Comparison of ENCODE assay signal across 1 cellular context in the genomic region with DNA sequence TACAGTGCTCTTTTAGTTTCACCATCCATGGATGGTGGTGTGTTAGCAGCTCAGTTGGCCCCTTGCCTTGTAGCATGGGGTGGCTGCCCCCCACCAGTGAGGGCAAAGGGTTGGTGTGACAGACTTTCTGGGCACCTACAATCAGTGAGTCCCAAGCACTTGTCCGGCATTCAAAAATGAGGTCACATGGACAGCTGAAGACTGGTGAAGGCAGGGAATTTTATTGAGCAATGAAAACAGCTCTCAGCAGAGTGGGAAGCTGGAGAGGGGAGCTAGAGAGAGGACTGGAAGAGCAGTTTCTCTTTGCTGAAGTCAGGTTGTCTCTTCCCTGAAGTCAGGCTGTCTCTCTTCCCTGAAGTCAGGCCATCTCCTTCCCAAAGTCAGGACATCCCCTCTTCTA.
TF ChIP-seq lines count a peak whose summit lies in the region.

No MANE protein-coding gene starts in this region.

TF ChIP-seq in HepG2, 621 proteins besides CTCF, POLR2A, EP300 and RAD21 (continued from another document):
- TF ChIP-seq, protein P1, sequence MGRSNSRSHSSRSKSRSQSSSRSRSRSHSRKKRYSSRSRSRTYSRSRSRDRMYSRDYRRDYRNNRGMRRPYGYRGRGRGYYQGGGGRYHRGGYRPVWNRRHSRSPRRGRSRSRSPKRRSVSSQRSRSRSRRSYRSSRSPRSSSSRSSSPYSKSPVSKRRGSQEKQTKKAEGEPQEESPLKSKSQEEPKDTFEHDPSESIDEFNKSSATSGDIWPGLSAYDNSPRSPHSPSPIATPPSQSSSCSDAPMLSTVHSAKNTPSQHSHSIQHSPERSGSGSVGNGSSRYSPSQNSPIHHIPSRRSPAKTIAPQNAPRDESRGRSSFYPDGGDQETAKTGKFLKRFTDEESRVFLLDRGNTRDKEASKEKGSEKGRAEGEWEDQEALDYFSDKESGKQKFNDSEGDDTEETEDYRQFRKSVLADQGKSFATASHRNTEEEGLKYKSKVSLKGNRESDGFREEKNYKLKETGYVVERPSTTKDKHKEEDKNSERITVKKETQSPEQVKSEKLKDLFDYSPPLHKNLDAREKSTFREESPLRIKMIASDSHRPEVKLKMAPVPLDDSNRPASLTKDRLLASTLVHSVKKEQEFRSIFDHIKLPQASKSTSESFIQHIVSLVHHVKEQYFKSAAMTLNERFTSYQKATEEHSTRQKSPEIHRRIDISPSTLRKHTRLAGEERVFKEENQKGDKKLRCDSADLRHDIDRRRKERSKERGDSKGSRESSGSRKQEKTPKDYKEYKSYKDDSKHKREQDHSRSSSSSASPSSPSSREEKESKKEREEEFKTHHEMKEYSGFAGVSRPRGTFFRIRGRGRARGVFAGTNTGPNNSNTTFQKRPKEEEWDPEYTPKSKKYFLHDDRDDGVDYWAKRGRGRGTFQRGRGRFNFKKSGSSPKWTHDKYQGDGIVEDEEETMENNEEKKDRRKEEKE (IDR thresholded peaks at IDR 0.05), result no peak
- TF ChIP-seq HNF4G (IDR thresholded peaks at IDR 0.05; ENCODE audit: borderline replicate concordance, low read depth, low read length) (no peak), HNF4G (CRISPR knock-in tag; IDR thresholded peaks at IDR 0.05; ENCODE audit: borderline replicate concordance, low read depth) (no peak)
